Comparison of ENCODE assay signal across 10 cellular contexts in the genomic region with DNA sequence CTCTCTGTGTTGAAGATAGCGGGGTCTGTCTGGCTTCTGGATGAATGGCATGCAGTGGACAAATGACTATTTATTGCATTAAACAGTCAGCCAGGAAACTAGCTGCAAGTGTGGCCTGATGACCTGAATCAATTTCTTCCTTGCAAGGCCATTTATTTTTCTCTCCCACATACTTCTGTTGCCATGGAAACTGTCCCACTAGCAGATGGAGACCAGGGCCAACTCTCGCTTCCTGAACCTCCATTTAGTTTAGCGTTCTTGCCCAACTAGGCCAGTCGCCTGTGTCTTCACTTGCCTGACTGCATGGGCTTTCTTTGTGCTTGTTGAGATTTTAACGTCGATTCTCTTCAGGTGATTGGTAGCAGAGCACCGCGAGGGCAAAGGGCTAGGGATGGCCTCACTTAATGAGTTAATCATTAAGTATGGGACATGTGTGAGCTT. TPM values are rescaled to one million over a fixed set of nuclear protein-coding genes. Genes with fewer than 3 reads are reported as not detected.
DNase-seq lines count a peak whose midpoint lies in the region; ATAC-seq lines count a peak whose summit lies in the region.
"Had no signal": no experiment of that assay in that cellular context is flagged by ENCODE, and none has a peak within 500 bp of the region (broad histone marks: within the 10 kb centered on the region; RNA-seq: fewer than 3 reads in every experiment).

No MANE protein-coding gene starts in this region.

- H3K36me3 ChIP-seq in GM23248 (ENCODE audit: low read depth) = peaks cover 12% of the 10 kb centered on the region; the same call in 1 of the 2 replicates
- H3K36me3 ChIP-seq in skeletal muscle satellite cell (ENCODE audit: insufficient read depth, low read length) = peaks cover 24% of the 10 kb centered on the region

- no peak overlapping the region for H2AFZ ChIP-seq in GM23248

- H3K9me3 ChIP-seq in GM23248 (ENCODE audit: low read depth) (no peaks in the 10 kb centered on the region), skeletal muscle satellite cell (replicated peaks; ENCODE audit: low read length) (no peaks in the 10 kb centered on the region)

- H3K9ac ChIP-seq in GM23248 (no peak overlapping the region; the same call in 1 of the 2 replicates), skeletal muscle satellite cell (ENCODE audit: low read depth, low read length) (peak overlapping the region; percentile 35)

- no peaks in the 10 kb centered on the region for H3K9me2 ChIP-seq in GM23248 (ENCODE audit: insufficient read depth)

- 88 to 91% methylated on average over 8 of the region's 8 CpGs for WGBS in GM23248 (ENCODE audit: low coverage in 1 of 2, low lambda C conversion rate in 2 of 2, missing lambda C conversion rate in 2 of 2), 2 experiments

- H3K4me2 ChIP-seq in GM23248 (ENCODE audit: unreplicated experiment) = no peak overlapping the region
- H3K4me2 ChIP-seq in skeletal muscle satellite cell (ENCODE audit: low read length) = peak overlapping the region; percentile 13

- peaks cover 44% of the 10 kb centered on the region for H3K4me1 ChIP-seq in GM23248 (ENCODE audit: insufficient read depth)
- H3K4me1 ChIP-seq in skeletal muscle satellite cell (ENCODE audit: control insufficient read depth, insufficient read depth, low read length) = peaks cover 60% of the 10 kb centered on the region

- no peaks in the 10 kb centered on the region for H4K20me1 ChIP-seq in GM23248 (ENCODE audit: insufficient read depth)

- no peak overlapping the region for H3K27ac ChIP-seq in GM23248
- H3K27ac ChIP-seq: epithelial cell of prostate had no signal

- in situ Hi-C loops in GM23248 (cut with MboI) = no loop called here

- H3K79me2 ChIP-seq in GM23248 (ENCODE audit: insufficient read depth) = peaks cover 47% of the 10 kb centered on the region

- H3K27me3 ChIP-seq in GM23248 (replicated peaks; ENCODE audit: insufficient read depth) (no peaks in the 10 kb centered on the region), skeletal muscle satellite cell (ENCODE audit: control insufficient read depth, insufficient read depth, low read length) (no peaks in the 10 kb centered on the region)

- peaks cover 57% of the 10 kb centered on the region for H3F3A ChIP-seq in GM23248 (ENCODE audit: insufficient read depth)

- H3K4me3 ChIP-seq in GM23248 = no peak overlapping the region
- no peak overlapping the region for H3K4me3 ChIP-seq in skeletal muscle satellite cell (ENCODE audit: low read length)

- DNase-seq in GM23248 (peak; percentile 40), cerebellum (ENCODE audit: low spot score) (peak; percentile 4), kidney tubule cell (ENCODE audit: low spot score) (peak; percentile 69), NCI-H446 (lab: John Stamatoyannopoulos, UW) (no peak), GDM1 (lab: John Stamatoyannopoulos, UW) (no peak), NCI-H2029 treated with DMSO at 0.1 percent for 48 hours (lab: John Stamatoyannopoulos, UW) (no peak)
- DNase-seq: NCI-H2081 had no signal

- ATAC-seq in GM19023 (IDR thresholded peaks at IDR 0.05; ENCODE audit: unreplicated experiment) = no peak

RNA-seq across cellular contexts. Expression of a gene that starts 27.6 kb away (rescaled TPM):
- total RNA-seq in GM23248 (2014; rRNA removed; shearing (Covaris generic)) = 149 and 259 TPM in 2 replicates
- polyA plus RNA-seq in GM23248 (2016; fragmentation: Nextera tagmentation; extraction: Ambion mirVana) = 187 and 189 TPM in 2 replicates
- total RNA-seq in cerebellum = 3.4 TPM
- total RNA-seq in skeletal muscle satellite cell (2012; rRNA removed) = 17.5 and 29.5 TPM in 2 replicates

Comparison
In these comparisons a context has a peak if more than half of its experiments do, and no peak if none do; other contexts are left out.
1. DNase-seq: peak in GM23248 (single experiment), cerebellum (single experiment) and kidney tubule cell (single experiment); none in NCI-H446 (0 of 2), GDM1 (single experiment) and NCI-H2029 treated with DMSO at 0.1 percent for 48 hours (single experiment).
2. RNA of a gene that starts 27.6 kb away (total RNA-seq): 149 to 259 TPM in GM23248; 3.4 TPM in cerebellum (single experiment); every median in the first group is over 10 times any median in the second.